In genomic region chr2:126788652-126789051, GRCh38 we compare ENCODE assay signal across 18 cellular contexts.
A peak's percentile ranks its signal among the peaks of the same experiment; 100 is the strongest.
DNase-seq lines count a peak whose midpoint lies in the region; ATAC-seq and TF ChIP-seq lines count a peak whose summit lies in the region.
"Had no signal": no experiment of that assay in that cellular context is flagged by ENCODE, and none has a peak within 500 bp of the region (broad histone marks: within the 10 kb centered on the region; RNA-seq: fewer than 3 reads in every experiment).

No MANE protein-coding gene starts in this region.

- H3K27ac ChIP-seq in sigmoid colon: no peak overlapping the region
- H3K27ac ChIP-seq: BLaER1 treated with 17β-estradiol and CSF1 and Interleukin-3, amounts not matched to agents 10 nM and 100 nM; GM23248 had no signal

- 80 to 86% methylated on average over 4 of the region's 4 CpGs for WGBS in sigmoid colon, 2 donors

- no peaks in the 10 kb centered on the region for H3K9me3 ChIP-seq in sigmoid colon
- H3K9me3 ChIP-seq: BLaER1 treated with 17β-estradiol and CSF1 and Interleukin-3, amounts not matched to agents 10 nM and 100 nM; HAP-1 had no signal

- intact Hi-C loops in natural killer cell (cut with micrococcal nuclease): no loop called here
- intact Hi-C loops in sigmoid colon (cut with DNase I): no loop called here

- peak; percentile 18 for DNase-seq in natural killer cell treated with Interleukin-12 subunit alpha and Interleukin-12 subunit beta and Interleukin-15 and Interleukin-18, amount 100 ng/mL, for 72 hours (ENCODE audit: low spot score)
- DNase-seq in natural killer cell (no peak), islet precursor cell (peak; percentile 19), sigmoid colon (peak; percentile 4), C1 segment of cervical spinal cord (lab: John Stamatoyannopoulos, UW) (no peak)
- DNase-seq: CD4-positive, CD25-positive, alpha-beta regulatory T cell; CD8-positive, alpha-beta memory T cell; COR-L47; DMS 273 treated with DMSO at 0.1 percent for 48 hours; DMS53; DND-41; EL; GM23248 had no signal

- no peaks in the 10 kb centered on the region for H3K4me1 Mint-ChIP-seq in natural killer cell treated with Interleukin-12 subunit alpha and Interleukin-12 subunit beta and Interleukin-15 and Interleukin-18, amount 100 ng/mL, for 72 hours (ENCODE audit: low read depth in 2 of 2)
- no peaks in the 10 kb centered on the region for H3K4me1 Mint-ChIP-seq in natural killer cell
- H3K4me1 Mint-ChIP-seq: B cell; CD4-positive, CD25-positive, alpha-beta regulatory T cell; CD8-positive, alpha-beta memory T cell had no signal

- H3K27me3 Mint-ChIP-seq in natural killer cell treated with Interleukin-12 subunit alpha and Interleukin-12 subunit beta and Interleukin-15 and Interleukin-18, amount 100 ng/mL, for 72 hours: peaks cover 9 to 12% of the 10 kb centered on the region in 2 donors
- peaks cover 4 to 13% of the 10 kb centered on the region in 2 donors for H3K27me3 Mint-ChIP-seq in natural killer cell (ENCODE audit: low read depth in 2 of 2)
- H3K27me3 Mint-ChIP-seq: CD4-positive, CD25-positive, alpha-beta regulatory T cell had no signal

- H3K4me1 ChIP-seq in sigmoid colon: no peaks in the 10 kb centered on the region
- H3K4me1 ChIP-seq: HAP-1 had no signal

- H3K27ac Mint-ChIP-seq in natural killer cell treated with Interleukin-12 subunit alpha and Interleukin-12 subunit beta and Interleukin-15 and Interleukin-18, amount 100 ng/mL, for 72 hours: no peak overlapping the region
- H3K27ac Mint-ChIP-seq in natural killer cell: no peak overlapping the region
- H3K27ac Mint-ChIP-seq: B cell; CD4-positive, CD25-positive, alpha-beta regulatory T cell had no signal

- no peak for ATAC-seq in natural killer cell treated with Interleukin-12 subunit alpha and Interleukin-12 subunit beta and Interleukin-15 and Interleukin-18, amount 100 ng/mL, for 72 hours
- ATAC-seq in natural killer cell: no peak
- ATAC-seq in GM18511 (IDR thresholded peaks at IDR 0.05; ENCODE audit: unreplicated experiment): no peak
- no peak for ATAC-seq in HG03159 (IDR thresholded peaks at IDR 0.05; ENCODE audit: unreplicated experiment)

- no peaks in the 10 kb centered on the region for H3K36me3 Mint-ChIP-seq in natural killer cell treated with Interleukin-12 subunit alpha and Interleukin-12 subunit beta and Interleukin-15 and Interleukin-18, amount 100 ng/mL, for 72 hours
- H3K36me3 Mint-ChIP-seq in natural killer cell: no peaks in the 10 kb centered on the region
- H3K36me3 Mint-ChIP-seq: CD4-positive, CD25-positive, alpha-beta regulatory T cell; CD8-positive, alpha-beta memory T cell had no signal

- no peaks in the 10 kb centered on the region for H3K9me3 Mint-ChIP-seq in natural killer cell treated with Interleukin-12 subunit alpha and Interleukin-12 subunit beta and Interleukin-15 and Interleukin-18, amount 100 ng/mL, for 72 hours
- no peaks in the 10 kb centered on the region for H3K9me3 Mint-ChIP-seq in natural killer cell
- H3K9me3 Mint-ChIP-seq: CD8-positive, alpha-beta memory T cell had no signal

- H3K4me3 ChIP-seq in sigmoid colon: no peak overlapping the region
- H3K4me3 ChIP-seq: BLaER1 treated with 17β-estradiol and CSF1 and Interleukin-3, amounts not matched to agents 10 nM and 100 nM; GM23248; HAP-1 had no signal

- TF ChIP-seq POLR2A in sigmoid colon (IDR thresholded peaks at IDR 0.05): no peak

- peaks cover 0 to 11% (median 0%) of the 10 kb centered on the region in 3 donors for H3K27me3 ChIP-seq in sigmoid colon
- H3K27me3 ChIP-seq: BLaER1 treated with 17β-estradiol and CSF1 and Interleukin-3, amounts not matched to agents 10 nM and 100 nM had no signal

- no peak overlapping the region for H3K4me3 Mint-ChIP-seq in natural killer cell treated with Interleukin-12 subunit alpha and Interleukin-12 subunit beta and Interleukin-15 and Interleukin-18, amount 100 ng/mL, for 72 hours
- H3K4me3 Mint-ChIP-seq in natural killer cell: no peak overlapping the region
- H3K4me3 Mint-ChIP-seq: B cell; CD4-positive, CD25-positive, alpha-beta regulatory T cell; CD8-positive, alpha-beta memory T cell had no signal

- TF ChIP-seq EP300 in sigmoid colon (IDR thresholded peaks at IDR 0.05): no peak

- no peaks in the 10 kb centered on the region for H3K36me3 ChIP-seq in sigmoid colon
- H3K36me3 ChIP-seq: BLaER1 treated with 17β-estradiol and CSF1 and Interleukin-3, amounts not matched to agents 10 nM and 100 nM; HAP-1 had no signal

- TF ChIP-seq CTCF in natural killer cell (IDR thresholded peaks at IDR 0.05) (no peak), sigmoid colon (IDR thresholded peaks at IDR 0.05) (no peak)

Comparison
In these comparisons a context has a peak if more than half of its experiments do, and no peak if none do; other contexts are left out.
1. DNase-seq: peak in natural killer cell treated with Interleukin-12 subunit alpha and Interleukin-12 subunit beta and Interleukin-15 and Interleukin-18, amount 100 ng/mL, for 72 hours (single experiment), islet precursor cell (single experiment) and sigmoid colon (single experiment); none in natural killer cell (single experiment) and C1 segment of cervical spinal cord (0 of 14).